In genomic region chr11:79160786-79161403, GRCh38 we compare ENCODE assay signal across 13 cellular contexts.
DNase-seq lines count a peak whose midpoint lies in the region; ATAC-seq and TF ChIP-seq lines count a peak whose summit lies in the region.
"Had no signal": no experiment of that assay in that cellular context is flagged by ENCODE, and none has a peak within 500 bp of the region (broad histone marks: within the 10 kb centered on the region; RNA-seq: fewer than 3 reads in every experiment).

No MANE protein-coding gene starts in this region.

- H3K27me3 ChIP-seq in breast epithelium (no peaks in the 10 kb centered on the region), OCI-LY3 (ENCODE audit: low read depth, low read length) (no peaks in the 10 kb centered on the region), upper lobe of right lung (no peaks in the 10 kb centered on the region)
- H3K27me3 ChIP-seq: gastroesophageal sphincter had no signal

- no peaks in the 10 kb centered on the region for H3K27me3 Mint-ChIP-seq in MCF 10A (ENCODE audit: insufficient read depth, unreplicated experiment)
- peaks cover 6% of the 10 kb centered on the region for H3K27me3 Mint-ChIP-seq in activated naive CD8-positive, alpha-beta T cell treated with anti-CD3 and anti-CD28 coated beads for 36 hours
- H3K27me3 Mint-ChIP-seq: activated CD4-positive, alpha-beta T cell treated with anti-CD3 and anti-CD28 coated beads, Interleukin-2, amount 10 ng/mL, durations not matched to agents 7 days and 5 days had no signal

- H3K27ac ChIP-seq in breast epithelium (no peak overlapping the region), OCI-LY3 (ENCODE audit: low read length) (no peak overlapping the region), upper lobe of right lung (no peak overlapping the region)
- H3K27ac ChIP-seq: gastroesophageal sphincter had no signal

- peaks cover 30% of the 10 kb centered on the region for H3K4me1 Mint-ChIP-seq in MCF 10A (ENCODE audit: insufficient read depth, unreplicated experiment)
- no peaks in the 10 kb centered on the region for H3K4me1 Mint-ChIP-seq in activated naive CD8-positive, alpha-beta T cell treated with anti-CD3 and anti-CD28 coated beads for 36 hours
- H3K4me1 Mint-ChIP-seq: activated CD4-positive, alpha-beta T cell treated with anti-CD3 and anti-CD28 coated beads, Interleukin-2, amount 10 ng/mL, durations not matched to agents 7 days and 5 days had no signal

- intact Hi-C loops in MCF 10A (cut with micrococcal nuclease): loop anchor here (2.0 kb wide), 1 partner anchor 98 kb away; no protein-coding TSS in a partner anchor
- intact Hi-C loops in breast epithelium (cut with DNase I; ENCODE audit: low total_unique reads): no loop called here
- intact Hi-C loops in upper lobe of right lung (cut with DNase I): no loop called here

- no peak overlapping the region for H3K27ac Mint-ChIP-seq in MCF 10A (ENCODE audit: low read depth, unreplicated experiment)
- no peak overlapping the region for H3K27ac Mint-ChIP-seq in activated naive CD8-positive, alpha-beta T cell treated with anti-CD3 and anti-CD28 coated beads for 36 hours
- H3K27ac Mint-ChIP-seq: activated CD4-positive, alpha-beta T cell treated with anti-CD3 and anti-CD28 coated beads, Interleukin-2, amount 10 ng/mL, durations not matched to agents 7 days and 5 days had no signal

- 0 out of 2 replicates have a peak overlapping the region, but pooled peaks have one; percentile 19 for H3K4me2 ChIP-seq in OCI-LY3 (ENCODE audit: low read length)

- H3K4me3 ChIP-seq in breast epithelium: no peak overlapping the region
- H3K4me3 ChIP-seq in OCI-LY3 (ENCODE audit: low read length): no peak overlapping the region
- H3K4me3 ChIP-seq in fibroblast of villous mesenchyme (ENCODE audit: low read depth, low read length): no peak overlapping the region
- no peak overlapping the region for H3K4me3 ChIP-seq in upper lobe of right lung
- H3K4me3 ChIP-seq: gastroesophageal sphincter had no signal

- CTCF ChIA-PET in MCF 10A (lab: Yijun Ruan, JAX): interaction anchor here (0.5 to 3.3 kb wide), 16 partner anchors 8 to 1032 kb away, joined by 3 to 31 read pairs (median 4); no protein-coding TSS in a partner anchor

- H3K4me1 ChIP-seq in breast epithelium (no peaks in the 10 kb centered on the region), OCI-LY3 (ENCODE audit: low read length) (peaks cover 23% of the 10 kb centered on the region), upper lobe of right lung (no peaks in the 10 kb centered on the region)
- H3K4me1 ChIP-seq: gastroesophageal sphincter had no signal

- peak; percentile 31 for TF ChIP-seq CTCF in MCF 10A (IDR thresholded peaks at IDR 0.05; ENCODE audit: unreplicated experiment)
- no peak for TF ChIP-seq CTCF in breast epithelium (IDR thresholded peaks at IDR 0.05)
- peak; percentile 54 for TF ChIP-seq CTCF in OCI-LY3 (IDR thresholded peaks at IDR 0.05; ENCODE audit: low read depth, low read length)
- TF ChIP-seq CTCF in fibroblast of villous mesenchyme (IDR thresholded peaks at IDR 0.05; ENCODE audit: insufficient read depth, low read depth, low read length): peak; percentile 50
- peak; percentile 21 for TF ChIP-seq CTCF in upper lobe of right lung (IDR thresholded peaks at IDR 0.05)

- no TSS peak for BruUV-seq in MCF 10A (replicated peaks; lab: Mats Ljungman, UMichigan)

- H2AFZ ChIP-seq in OCI-LY3 (ENCODE audit: low read depth, low read length): no peak overlapping the region

- no peaks in the 10 kb centered on the region for H3K79me2 ChIP-seq in OCI-LY3 (ENCODE audit: low read length)

- no peaks in the 10 kb centered on the region; the same call in 1 of the 2 replicates for H4K20me1 ChIP-seq in OCI-LY3 (ENCODE audit: insufficient read depth, low read length)

- TF ChIP-seq POLR2A in breast epithelium (IDR thresholded peaks at IDR 0.05): no peak

- no peaks in the 10 kb centered on the region for H3K9me3 Mint-ChIP-seq in MCF 10A (ENCODE audit: unreplicated experiment)
- H3K9me3 Mint-ChIP-seq in activated naive CD8-positive, alpha-beta T cell treated with anti-CD3 and anti-CD28 coated beads for 36 hours: no peaks in the 10 kb centered on the region
- H3K9me3 Mint-ChIP-seq: activated CD4-positive, alpha-beta T cell treated with anti-CD3 and anti-CD28 coated beads, Interleukin-2, amount 10 ng/mL, durations not matched to agents 7 days and 5 days had no signal

- no peak overlapping the region for H3K4me3 Mint-ChIP-seq in MCF 10A (ENCODE audit: unreplicated experiment)
- H3K4me3 Mint-ChIP-seq in activated naive CD8-positive, alpha-beta T cell treated with anti-CD3 and anti-CD28 coated beads for 36 hours: no peak overlapping the region
- H3K4me3 Mint-ChIP-seq: activated CD4-positive, alpha-beta T cell treated with anti-CD3 and anti-CD28 coated beads, Interleukin-2, amount 10 ng/mL, durations not matched to agents 7 days and 5 days had no signal

- DNase-seq in MCF 10A (ENCODE audit: unreplicated experiment): peak; percentile 63
- DNase-seq in breast epithelium (ENCODE audit: low spot score in 2 of 2): no peak
- DNase-seq in fibroblast of villous mesenchyme (ENCODE audit: low read depth): peak; percentile 21
- DNase-seq in upper lobe of right lung: no peak
- no peak for DNase-seq in activated T-cell treated with anti-CD3 and anti-CD28 coated beads, Interleukin-2, amount 50 U/mL, for 48 hours
- DNase-seq in activated naive CD8-positive, alpha-beta T cell treated with anti-CD3 and anti-CD28 coated beads for 36 hours: no peak
- no peak for DNase-seq in UCSD-AML1 (lab: John Stamatoyannopoulos, UW; ENCODE audit: unreplicated experiment)
- DNase-seq: activated CD4-positive, alpha-beta T cell treated with anti-CD3 and anti-CD28 coated beads, Interleukin-2, amount 10 ng/mL, durations not matched to agents 7 days and 5 days; AML-193; amygdala; stimulated activated CD4-positive, alpha-beta T cell treated with anti-CD3 and anti-CD28 coated beads, Interleukin-4, amount 100 ng/mL, for 4 hours had no signal

- H3K36me3 Mint-ChIP-seq in MCF 10A (ENCODE audit: insufficient read depth, unreplicated experiment): no peaks in the 10 kb centered on the region
- no peaks in the 10 kb centered on the region for H3K36me3 Mint-ChIP-seq in activated naive CD8-positive, alpha-beta T cell treated with anti-CD3 and anti-CD28 coated beads for 36 hours

- no peak overlapping the region for H3K9ac ChIP-seq in OCI-LY3 (ENCODE audit: low read length)

- no peak for ATAC-seq in upper lobe of right lung
- ATAC-seq: gastroesophageal sphincter had no signal

- POLR2A ChIA-PET in MCF 10A (lab: Yijun Ruan, JAX): no interaction called here

- no peaks in the 10 kb centered on the region for H3K9me3 ChIP-seq in breast epithelium
- no peaks in the 10 kb centered on the region for H3K9me3 ChIP-seq in OCI-LY3 (ENCODE audit: insufficient read depth, low read length)
- H3K9me3 ChIP-seq in upper lobe of right lung: no peaks in the 10 kb centered on the region
- H3K9me3 ChIP-seq: gastroesophageal sphincter had no signal

- no peaks in the 10 kb centered on the region for H3K36me3 ChIP-seq in breast epithelium
- no peaks in the 10 kb centered on the region for H3K36me3 ChIP-seq in OCI-LY3 (replicated peaks; ENCODE audit: low read depth, low read length)
- no peaks in the 10 kb centered on the region for H3K36me3 ChIP-seq in upper lobe of right lung
- H3K36me3 ChIP-seq: gastroesophageal sphincter had no signal

Comparison
In these comparisons a context has a peak if more than half of its experiments do, and no peak if none do; other contexts are left out.
1. DNase-seq: peak in MCF 10A (single experiment) and fibroblast of villous mesenchyme (single experiment); none in breast epithelium (0 of 2), upper lobe of right lung (single experiment), activated T-cell treated with anti-CD3 and anti-CD28 coated beads, Interleukin-2, amount 50 U/mL, for 48 hours (0 of 2), activated naive CD8-positive, alpha-beta T cell treated with anti-CD3 and anti-CD28 coated beads for 36 hours (single experiment) and UCSD-AML1 (single experiment).
2. CTCF ChIP-seq: peak in MCF 10A (single experiment), OCI-LY3 (single experiment), fibroblast of villous mesenchyme (single experiment) and upper lobe of right lung (single experiment); none in breast epithelium (0 of 3).